In the genomic region with DNA sequence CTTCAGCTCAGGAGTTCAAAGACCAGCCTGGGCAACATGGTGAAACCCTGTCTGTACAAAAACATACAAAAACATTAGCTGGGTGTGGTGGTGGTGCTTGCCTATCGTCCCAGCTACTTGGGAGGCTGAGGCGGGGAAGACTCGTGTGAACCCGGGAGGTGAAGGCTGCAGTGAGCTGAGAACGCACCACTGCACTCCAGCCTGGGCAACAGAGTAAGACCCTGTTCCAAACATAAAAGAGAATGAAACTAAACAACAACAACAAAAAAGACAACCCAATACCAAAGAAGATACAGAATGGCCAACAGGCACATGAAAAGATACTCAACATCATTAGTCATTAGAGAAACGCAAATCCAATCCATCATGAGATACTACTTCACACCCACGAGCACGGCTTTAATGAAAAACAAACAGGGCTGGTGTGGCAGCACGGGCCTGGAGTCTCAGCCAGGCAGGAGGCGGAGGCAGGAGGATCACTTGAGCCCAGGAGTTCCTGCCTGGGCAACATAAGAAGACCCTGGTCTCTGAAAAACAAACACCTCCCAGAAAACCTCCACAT, we compare ENCODE assay signal across 14 cellular contexts. TPM values are rescaled to one million over a fixed set of nuclear protein-coding genes. Genes with fewer than 3 reads are reported as not detected.
DNase-seq lines count a peak whose midpoint lies in the region; ATAC-seq, FAIRE-seq and TF ChIP-seq lines count a peak whose summit lies in the region.
"Had no signal": no experiment of that assay in that cellular context is flagged by ENCODE, and none has a peak within 500 bp of the region (broad histone marks: within the 10 kb centered on the region; RNA-seq: fewer than 3 reads in every experiment).

No MANE protein-coding gene starts in this region.

- H3K36me3 ChIP-seq in HepG2 (replicated peaks in 1 of 2; ENCODE audit: control insufficient read depth in 1 of 2, insufficient read depth in 2 of 2, low read length in 2 of 2) (no peaks in the 10 kb centered on the region), right lobe of liver (no peaks in the 10 kb centered on the region)
- H3K36me3 ChIP-seq: BLaER1 treated with 17β-estradiol and CSF1 and Interleukin-3, amounts not matched to agents 10 nM and 100 nM had no signal

- no peak overlapping the region for H2AFZ ChIP-seq in HepG2 (ENCODE audit: low read length)
- H2AFZ ChIP-seq: GM23338 had no signal

- peaks cover under 1 to 9% (median 3%) of the 10 kb centered on the region in 3 donors for H3K4me1 Mint-ChIP-seq in T-cell
- no peaks in the 10 kb centered on the region for H3K4me1 Mint-ChIP-seq in nephron
- H3K4me1 Mint-ChIP-seq: GM23338 had no signal

- no peak overlapping the region for H3K9ac ChIP-seq in HepG2 (ENCODE audit: insufficient read depth, low read depth, low read length)

- no peaks in the 10 kb centered on the region for H3K9me3 Mint-ChIP-seq in T-cell
- peaks cover 4% of the 10 kb centered on the region for H3K9me3 Mint-ChIP-seq in nephron
- H3K9me3 Mint-ChIP-seq: CD4-positive, alpha-beta T cell had no signal

- WGBS in HepG2 (ENCODE audit: low lambda C conversion rate) = 45% methylated on average over 10 of the region's 10 CpGs
- 84% methylated on average over 8 of the region's 10 CpGs for WGBS in right lobe of liver (ENCODE audit: insufficient coverage, low coverage, low lambda C conversion rate, missing lambda C conversion rate)

- peak overlapping the region; percentile 9 to 22 for H3K27ac Mint-ChIP-seq in T-cell
- peak overlapping the region in 1 of 3 experiments; percentile 65 for H3K27ac Mint-ChIP-seq in nephron
- H3K27ac Mint-ChIP-seq: CD4-positive, alpha-beta T cell; GM23338 had no signal

- H3K4me1 ChIP-seq in HepG2 (ENCODE audit: insufficient read depth, low read length) = peaks cover 71% of the 10 kb centered on the region
- H3K4me1 ChIP-seq in right lobe of liver = peaks cover 0 to 12% (median 3%) of the 10 kb centered on the region in 4 donors

- ATAC-seq in HepG2 (no peak), right lobe of liver (no peak), T-cell (replicated peaks in 1 of 4) (no peak), GM21723 (IDR thresholded peaks at IDR 0.05; ENCODE audit: unreplicated experiment) (no peak), HG02571 (IDR thresholded peaks at IDR 0.05; ENCODE audit: unreplicated experiment) (no peak)
- ATAC-seq: GM23338 had no signal

- H3K27me3 ChIP-seq in HepG2 (ENCODE audit: control insufficient read depth in 1 of 2, insufficient read depth in 2 of 2, low read length in 2 of 2) = no peaks in the 10 kb centered on the region
- no peaks in the 10 kb centered on the region for H3K27me3 ChIP-seq in right lobe of liver
- H3K27me3 ChIP-seq: BLaER1 treated with 17β-estradiol and CSF1 and Interleukin-3, amounts not matched to agents 10 nM and 100 nM had no signal

- H3K4me2 ChIP-seq in HepG2 (ENCODE audit: low read depth, low read length) = no peak overlapping the region
- H3K4me2 ChIP-seq: GM23338 had no signal

- TF ChIP-seq EP300 in HepG2 (IDR thresholded peaks at IDR 0.05; ENCODE audit: low read depth in 2 of 2, low read length in 2 of 2) (no peak), HepG2 (CRISPR knock-in tag; IDR thresholded peaks at IDR 0.05; ENCODE audit: borderline replicate concordance) (no peak)

- in situ Hi-C loops in HepG2 (cut with HindIII; ENCODE audit: extremely low pct_ligation_motif_present, low pct_unique_long_range_greater_than_20kb) = no loop called here

- H3K27ac ChIP-seq in HepG2 (ENCODE audit: extremely low read length, insufficient read depth, low read length) = no peak overlapping the region
- no peak overlapping the region for H3K27ac ChIP-seq in right lobe of liver
- H3K27ac ChIP-seq: BLaER1 treated with 17β-estradiol and CSF1 and Interleukin-3, amounts not matched to agents 10 nM and 100 nM had no signal

- no TSS peak for BruUV-seq in HepG2 (replicated peaks; lab: Mats Ljungman, UMichigan)

- H3K79me2 ChIP-seq in HepG2 (ENCODE audit: insufficient read depth, low read length) = no peaks in the 10 kb centered on the region

- TF ChIP-seq CTCF in HepG2 (CRISPR knock-in tag; IDR thresholded peaks at IDR 0.05) (no peak), right lobe of liver (IDR thresholded peaks at IDR 0.05) (no peak), nephron (IDR thresholded peaks at IDR 0.05; ENCODE audit: unreplicated experiment in 3 of 3) (no peak)

- H3K4me3 ChIP-seq in HepG2 (replicated peaks in 1 of 3; ENCODE audit: insufficient read depth in 1 of 3, low read depth in 2 of 3, low read length in 3 of 3) = no peak overlapping the region
- no peak overlapping the region for H3K4me3 ChIP-seq in right lobe of liver
- H3K4me3 ChIP-seq: BLaER1 treated with 17β-estradiol and CSF1 and Interleukin-3, amounts not matched to agents 10 nM and 100 nM; GM23338 had no signal

- H4K20me1 ChIP-seq in HepG2 (ENCODE audit: insufficient read depth, low read length) = no peaks in the 10 kb centered on the region
- H4K20me1 ChIP-seq: BLaER1 treated with 17β-estradiol and CSF1 and Interleukin-3, amounts not matched to agents 10 nM and 100 nM had no signal

- H3K27me3 Mint-ChIP-seq in T-cell (no peaks in the 10 kb centered on the region), nephron (ENCODE audit: low read depth) (peaks cover 6% of the 10 kb centered on the region)
- H3K27me3 Mint-ChIP-seq: CD4-positive, alpha-beta T cell had no signal

- no peak for TF ChIP-seq POLR2A in HepG2 (IDR thresholded peaks at IDR 0.05; ENCODE audit: insufficient read depth in 1 of 2, low read depth in 2 of 2, low read length in 2 of 2)
- no peak for TF ChIP-seq POLR2A in right lobe of liver (IDR thresholded peaks at IDR 0.05)

- H3K36me3 Mint-ChIP-seq in T-cell = no peaks in the 10 kb centered on the region
- no peaks in the 10 kb centered on the region for H3K36me3 Mint-ChIP-seq in nephron (ENCODE audit: low read depth)

- FAIRE-seq in HepG2 (lab: Jason Lieb, UNC) = peak; percentile 28

- DNase-seq in HepG2 (ENCODE audit: low spot score) = no peak
- no peak for DNase-seq in right lobe of liver
- DNase-seq in T-cell = no peak
- no peak for DNase-seq in hippocampal formation (lab: John Stamatoyannopoulos, UW)
- DNase-seq: 8988T; Calu3; CD4-positive, alpha-beta T cell; DMS 273 treated with DMSO at 0.1 percent for 48 hours; H7 had no signal

- CTCF ChIA-PET in HepG2 (lab: Yijun Ruan, JAX; ENCODE audit: low intra/inter-chr PET ratio, low total read pairs) = no interaction called here
- CTCF ChIA-PET in T-cell (lab: Charles Lee) = no interaction called here

- H3K9me3 ChIP-seq in HepG2 (ENCODE audit: low read length) (no peaks in the 10 kb centered on the region), right lobe of liver (no peaks in the 10 kb centered on the region)
- H3K9me3 ChIP-seq: BLaER1 treated with 17β-estradiol and CSF1 and Interleukin-3, amounts not matched to agents 10 nM and 100 nM had no signal

- H3K4me3 Mint-ChIP-seq in T-cell (no peak overlapping the region), nephron (peak overlapping the region in 2 of 3 experiments; percentile 4 to 12)
- H3K4me3 Mint-ChIP-seq: CD4-positive, alpha-beta T cell; GM23338 had no signal

- intact Hi-C loops in HepG2 (cut with micrococcal nuclease; ENCODE audit: unreplicated experiment) = no loop called here
- intact Hi-C loops in right lobe of liver (cut with DNase I) = no loop called here

- POLR2A ChIA-PET in HepG2 (lab: Yijun Ruan, JAX) (interaction anchor here (0.7 to 11.8 kb wide), 2 partner anchors 9 to 71 kb away, joined by 3 to 117 read pairs; a partner anchor contains a TSS), T-cell (lab: Charles Lee) (no interaction called here)

- no peak for TF ChIP-seq RAD21 in HepG2 (CRISPR knock-in tag; IDR thresholded peaks at IDR 0.05)

RNA-seq across cellular contexts. Expression of a gene that starts 7.4 kb away (rescaled TPM):
- total RNA-seq in HepG2 (2016; rRNA removed; fragmentation: Illumina TruSeq; extraction: Trizol) (99.9 and 242 TPM in 2 replicates), right lobe of liver (10 to 100 TPM in 2 of 6 experiments, 1 to 10 TPM in 4; 4.1 to 34.0 (median 7.3) TPM), T-cell (10 to 100 TPM; 31.9 to 47.3 (median 40.9) TPM)
- total RNA-seq in HepG2 (2016; cell fraction: cytosol; rRNA removed; fragmentation: Illumina TruSeq; extraction: Trizol; ENCODE audit: low read depth) = 51.0 and 61.4 TPM in 2 replicates
- total RNA-seq in HepG2 (2016; cell fraction: insoluble cytoplasmic fraction; rRNA removed; fragmentation: Illumina TruSeq; extraction: Trizol) = 83.6 and 248 TPM in 2 replicates
- 88.3 and 97.4 TPM in 2 replicates for total RNA-seq in HepG2 (2016; cell fraction: membrane; rRNA removed; fragmentation: Illumina TruSeq; extraction: Trizol)
- 164 and 200 TPM in 2 replicates for total RNA-seq in HepG2 (2016; cell fraction: nucleus; rRNA removed; fragmentation: Illumina TruSeq; extraction: Trizol)
- 349 and 598 TPM in 2 replicates for polyA plus RNA-seq in HepG2 (2011; rRNA removed)
- 384 and 554 TPM in 2 replicates for polyA plus RNA-seq in HepG2 (2011; cell fraction: cytosol; rRNA removed)
- polyA plus RNA-seq in HepG2 (2011; cell fraction: nucleus; rRNA removed) = 293 and 327 TPM in 2 replicates
- 348 and 404 TPM in 2 replicates for polyA plus RNA-seq in HepG2 (2012)
- 38.7 and 40.7 TPM in 2 replicates for polyA plus RNA-seq in HepG2 (2016; cell fraction: cytosol; fragmentation: Illumina TruSeq; extraction: Trizol; ENCODE audit: low read depth)
- polyA plus RNA-seq in HepG2 (2016; cell fraction: insoluble cytoplasmic fraction; fragmentation: Illumina TruSeq; extraction: Trizol; ENCODE audit: low read depth) = 95.9 and 111 TPM in 2 replicates
- 61.0 and 65.9 TPM in 2 replicates for polyA plus RNA-seq in HepG2 (2016; cell fraction: membrane; fragmentation: Illumina TruSeq; extraction: Trizol; ENCODE audit: low read depth)
- 334 and 368 TPM in 2 replicates for polyA plus RNA-seq in HepG2 (2016; cell fraction: nucleus; fragmentation: Illumina TruSeq; extraction: Trizol; ENCODE audit: insufficient read depth, low read depth)
- 181 and 1,731 TPM in 2 replicates for polyA minus RNA-seq in HepG2 (2011; rRNA and poly(A)+ RNA removed; ENCODE audit: low replicate concordance)
- 365 and 408 TPM in 2 replicates for polyA minus RNA-seq in HepG2 (2011; cell fraction: cytosol; rRNA and poly(A)+ RNA removed)
- polyA minus RNA-seq in HepG2 (2011; cell fraction: nucleus; rRNA and poly(A)+ RNA removed) = 137 and 145 TPM in 2 replicates

RNA-seq across cellular contexts. Expression of a gene that starts 8.8 kb away (rescaled TPM):
- total RNA-seq in HepG2 (2016; rRNA removed; fragmentation: Illumina TruSeq; extraction: Trizol) (54.8 and 59.9 TPM in 2 replicates), right lobe of liver (10 to 100 TPM; 10.1 to 37.4 (median 17.2) TPM), T-cell (100 to 1,000 TPM in 3 of 5 donors, 10 to 100 TPM in 2; 86.4 to 127 (median 103) TPM)
- 85.1 and 122 TPM in 2 replicates for total RNA-seq in HepG2 (2016; cell fraction: cytosol; rRNA removed; fragmentation: Illumina TruSeq; extraction: Trizol; ENCODE audit: low read depth)
- total RNA-seq in HepG2 (2016; cell fraction: insoluble cytoplasmic fraction; rRNA removed; fragmentation: Illumina TruSeq; extraction: Trizol) = 54.5 and 62.8 TPM in 2 replicates
- 78.3 and 105 TPM in 2 replicates for total RNA-seq in HepG2 (2016; cell fraction: membrane; rRNA removed; fragmentation: Illumina TruSeq; extraction: Trizol)
- total RNA-seq in HepG2 (2016; cell fraction: nucleus; rRNA removed; fragmentation: Illumina TruSeq; extraction: Trizol) = 40.6 and 45.1 TPM in 2 replicates
- 59.3 and 69.8 TPM in 2 replicates for polyA plus RNA-seq in HepG2 (2011; rRNA removed)
- 59.9 and 140 TPM in 2 replicates for polyA plus RNA-seq in HepG2 (2011; cell fraction: cytosol; rRNA removed)
- 103 and 130 TPM in 2 replicates for polyA plus RNA-seq in HepG2 (2011; cell fraction: nucleus; rRNA removed)
- 48.8 and 63.7 TPM in 2 replicates for polyA plus RNA-seq in HepG2 (2012)
- polyA plus RNA-seq in HepG2 (2016; cell fraction: cytosol; fragmentation: Illumina TruSeq; extraction: Trizol; ENCODE audit: low read depth) = 113 and 149 TPM in 2 replicates
- polyA plus RNA-seq in HepG2 (2016; cell fraction: insoluble cytoplasmic fraction; fragmentation: Illumina TruSeq; extraction: Trizol; ENCODE audit: low read depth) = 62.5 and 66.4 TPM in 2 replicates
- polyA plus RNA-seq in HepG2 (2016; cell fraction: membrane; fragmentation: Illumina TruSeq; extraction: Trizol; ENCODE audit: low read depth) = 95.1 and 110 TPM in 2 replicates
- polyA plus RNA-seq in HepG2 (2016; cell fraction: nucleus; fragmentation: Illumina TruSeq; extraction: Trizol; ENCODE audit: insufficient read depth, low read depth) = 121 and 124 TPM in 2 replicates
- 23.1 and 32.6 TPM in 2 replicates for polyA minus RNA-seq in HepG2 (2011; rRNA and poly(A)+ RNA removed; ENCODE audit: low replicate concordance)
- polyA minus RNA-seq in HepG2 (2011; cell fraction: cytosol; rRNA and poly(A)+ RNA removed) = 18.1 and 19.8 TPM in 2 replicates
- polyA minus RNA-seq in HepG2 (2011; cell fraction: nucleus; rRNA and poly(A)+ RNA removed) = 27.6 and 37.2 TPM in 2 replicates

RNA-seq across cellular contexts. Expression of a gene that starts 52.1 kb away (rescaled TPM):
- total RNA-seq in HepG2 (2016; rRNA removed; fragmentation: Illumina TruSeq; extraction: Trizol) = 28.4 and 31.5 TPM in 2 replicates
- total RNA-seq in HepG2 (2016; cell fraction: cytosol; rRNA removed; fragmentation: Illumina TruSeq; extraction: Trizol; ENCODE audit: low read depth) = 19.2 and 20.4 TPM in 2 replicates
- total RNA-seq in HepG2 (2016; cell fraction: insoluble cytoplasmic fraction; rRNA removed; fragmentation: Illumina TruSeq; extraction: Trizol) = 23.0 and 34.1 TPM in 2 replicates
- 24.3 and 26.6 TPM in 2 replicates for total RNA-seq in HepG2 (2016; cell fraction: membrane; rRNA removed; fragmentation: Illumina TruSeq; extraction: Trizol)
- 42.8 and 45.6 TPM in 2 replicates for total RNA-seq in HepG2 (2016; cell fraction: nucleus; rRNA removed; fragmentation: Illumina TruSeq; extraction: Trizol)
- polyA plus RNA-seq in HepG2 (2011; rRNA removed) = 128 and 148 TPM in 2 replicates
- polyA plus RNA-seq in HepG2 (2011; cell fraction: cytosol; rRNA removed) = 81.5 and 90.2 TPM in 2 replicates
- polyA plus RNA-seq in HepG2 (2011; cell fraction: nucleus; rRNA removed) = 1,010 and 1,066 TPM in 2 replicates
- polyA plus RNA-seq in HepG2 (2012) = 164 and 234 TPM in 2 replicates
- 19.6 and 21.8 TPM in 2 replicates for polyA plus RNA-seq in HepG2 (2016; cell fraction: cytosol; fragmentation: Illumina TruSeq; extraction: Trizol; ENCODE audit: low read depth)
- polyA plus RNA-seq in HepG2 (2016; cell fraction: insoluble cytoplasmic fraction; fragmentation: Illumina TruSeq; extraction: Trizol; ENCODE audit: low read depth) = 71.8 and 89.7 TPM in 2 replicates
- polyA plus RNA-seq in HepG2 (2016; cell fraction: membrane; fragmentation: Illumina TruSeq; extraction: Trizol; ENCODE audit: low read depth) = 40.8 and 42.7 TPM in 2 replicates
- 316 and 342 TPM in 2 replicates for polyA plus RNA-seq in HepG2 (2016; cell fraction: nucleus; fragmentation: Illumina TruSeq; extraction: Trizol; ENCODE audit: insufficient read depth, low read depth)
- polyA minus RNA-seq in HepG2 (2011; rRNA and poly(A)+ RNA removed; ENCODE audit: low replicate concordance) = 78.0 and 103 TPM in 2 replicates
- 51.7 and 60.9 TPM in 2 replicates for polyA minus RNA-seq in HepG2 (2011; cell fraction: cytosol; rRNA and poly(A)+ RNA removed)
- polyA minus RNA-seq in HepG2 (2011; cell fraction: nucleus; rRNA and poly(A)+ RNA removed) = 117 and 118 TPM in 2 replicates
- 10 to 100 TPM; 32.7 to 73.0 (median 45.9) TPM for total RNA-seq in right lobe of liver
- total RNA-seq in T-cell = 100 to 1,000 TPM; 177 to 273 (median 194) TPM

Comparison
In these comparisons a context has a peak if more than half of its experiments do, and no peak if none do; other contexts are left out.
1. H3K4me3 Mint-ChIP-seq: peak in nephron (2 of 3); none in T-cell (0 of 3).